ENCODE assay signal across 26 cellular contexts in the genomic region with DNA sequence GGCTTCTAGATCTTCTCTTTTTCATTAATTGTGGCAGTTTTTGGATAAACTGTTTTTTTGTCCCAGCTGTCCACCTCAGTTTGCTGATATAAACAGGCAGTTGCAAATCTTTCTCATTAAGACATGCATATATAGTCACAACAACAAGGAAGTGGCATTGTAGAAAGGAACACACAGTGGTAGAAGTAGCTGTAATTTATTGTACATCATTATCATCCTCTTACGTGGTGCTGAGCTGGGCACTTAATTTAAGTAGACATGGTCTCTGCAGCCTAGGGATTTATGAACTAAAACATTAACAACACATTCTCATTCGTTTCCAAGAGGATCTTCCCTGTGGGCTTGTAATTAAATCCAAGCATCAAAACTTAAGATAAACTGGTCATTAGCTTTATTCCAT.
A peak's percentile ranks its signal among the peaks of the same experiment; 100 is the strongest.
DNase-seq lines count a peak whose midpoint lies in the region; ATAC-seq lines count a peak whose summit lies in the region.
"Had no signal": no experiment of that assay in that cellular context is flagged by ENCODE, and none has a peak within 500 bp of the region (broad histone marks: within the 10 kb centered on the region; RNA-seq: fewer than 3 reads in every experiment).

No MANE protein-coding gene starts in this region.

- H3K4me1 ChIP-seq in naive thymus-derived CD4-positive, alpha-beta T cell (ENCODE audit: control insufficient read depth in 2 of 2, insufficient read depth in 2 of 2, low read length in 2 of 2) = peaks cover 35 to 61% of the 10 kb centered on the region in 2 donors

- no peaks in the 10 kb centered on the region for H3K9me3 Mint-ChIP-seq in activated T-cell treated with anti-CD3 and anti-CD28 coated beads, Interleukin-2, amount 50 U/mL, for 72 hours
- no peaks in the 10 kb centered on the region for H3K9me3 Mint-ChIP-seq in naive thymus-derived CD4-positive, alpha-beta T cell
- H3K9me3 Mint-ChIP-seq: activated T-helper 1 cell treated with anti-CD3 and anti-CD28 coated beads, Interleukin-12 subunit alpha, Interleukin-12 subunit beta, Interleukin-2, Interleukin-4 antibody, amounts not matched to agents 30 ng/mL and 10 ng/mL and 1 ng/mL, durations not matched to agents 14 hours and 24 hours and 36 hours; stimulated activated effector memory CD8-positive, alpha-beta T cell treated with anti-CD3 and anti-CD28 coated beads, Interleukin-12 subunit alpha, Interleukin-12 subunit beta, amount 100 ng/mL, for 72 hours had no signal

- intact Hi-C loops in naive thymus-derived CD4-positive, alpha-beta T cell (cut with micrococcal nuclease) = loop anchor here in 1 of 2 donors (1.0 to 2.0 kb wide), 3 partner anchors 9 to 15 kb away; no protein-coding TSS in a partner anchor

- POLR2A ChIA-PET in naive thymus-derived CD4-positive, alpha-beta T cell (lab: Charles Lee) = interaction anchor here (1.3 to 3.0 kb wide), 2 partner anchors 10 to 58 kb away, joined by 3 to 14 read pairs; no protein-coding TSS in a partner anchor

- CTCF ChIA-PET in naive thymus-derived CD4-positive, alpha-beta T cell (lab: Charles Lee) = interaction anchor here (0.6 to 4.5 kb wide), 2 partner anchors 9 to 513 kb away, joined by 3 to 24 read pairs; no protein-coding TSS in a partner anchor

- H3K4me1 Mint-ChIP-seq in activated T-cell treated with anti-CD3 and anti-CD28 coated beads, Interleukin-2, amount 50 U/mL, for 72 hours (ENCODE audit: low read depth) = peaks cover 74% of the 10 kb centered on the region
- peaks cover 55% of the 10 kb centered on the region for H3K4me1 Mint-ChIP-seq in T-helper 17 cell
- H3K4me1 Mint-ChIP-seq in naive thymus-derived CD4-positive, alpha-beta T cell = peaks cover 37 to 97% (median 89%) of the 10 kb centered on the region in 7 donors

- peak overlapping the region; percentile 34 to 79 for H3K4me3 Mint-ChIP-seq in activated T-cell treated with anti-CD3 and anti-CD28 coated beads, Interleukin-2, amount 50 U/mL, for 72 hours
- H3K4me3 Mint-ChIP-seq in T-helper 17 cell = peak overlapping the region; percentile 57
- peak overlapping the region in 9 of 10 donors; percentile 21 to 85 (median 73) for H3K4me3 Mint-ChIP-seq in naive thymus-derived CD4-positive, alpha-beta T cell
- H3K4me3 Mint-ChIP-seq: activated T-helper 1 cell treated with anti-CD3 and anti-CD28 coated beads, Interleukin-12 subunit alpha, Interleukin-12 subunit beta, Interleukin-2, Interleukin-4 antibody, amounts not matched to agents 30 ng/mL and 10 ng/mL and 1 ng/mL, durations not matched to agents 14 hours and 24 hours and 36 hours; stimulated activated effector memory CD8-positive, alpha-beta T cell treated with anti-CD3 and anti-CD28 coated beads, Interleukin-12 subunit alpha, Interleukin-12 subunit beta, amount 100 ng/mL, for 72 hours had no signal

- H3K27ac ChIP-seq in naive thymus-derived CD4-positive, alpha-beta T cell (ENCODE audit: low read depth, low read length) = no peak overlapping the region
- H3K27ac ChIP-seq: neutrophil, sigmoid colon, SJCRH30, upper lobe of left lung had no signal

- no peaks in the 10 kb centered on the region for H3K27me3 Mint-ChIP-seq in activated T-cell treated with anti-CD3 and anti-CD28 coated beads, Interleukin-2, amount 50 U/mL, for 72 hours (ENCODE audit: low read depth)
- no peaks in the 10 kb centered on the region for H3K27me3 Mint-ChIP-seq in T-helper 17 cell
- no peaks in the 10 kb centered on the region for H3K27me3 Mint-ChIP-seq in naive thymus-derived CD4-positive, alpha-beta T cell
- H3K27me3 Mint-ChIP-seq: progenitor cell of endocrine pancreas had no signal

- H3K27me3 ChIP-seq in naive thymus-derived CD4-positive, alpha-beta T cell (ENCODE audit: control insufficient read depth in 2 of 2, insufficient read depth in 2 of 2, low read length in 2 of 2) = no peaks in the 10 kb centered on the region
- H3K27me3 ChIP-seq: MG63, neutrophil, sigmoid colon, SJCRH30, upper lobe of left lung had no signal

- no peak for ATAC-seq in activated T-cell treated with anti-CD3 and anti-CD28 coated beads, Interleukin-2, amount 50 U/mL, for 72 hours (replicated peaks in 1 of 2)
- ATAC-seq in T-helper 17 cell = peak; percentile 44
- ATAC-seq in naive thymus-derived CD4-positive, alpha-beta T cell = no peak
- ATAC-seq: K562; left lobe of liver; Panc1; stimulated activated effector memory CD8-positive, alpha-beta T cell treated with anti-CD3 and anti-CD28 coated beads, Interleukin-12 subunit alpha, Interleukin-12 subunit beta, amount 100 ng/mL, for 72 hours had no signal

- no peak for DNase-seq in activated T-cell treated with anti-CD3 and anti-CD28 coated beads, Interleukin-2, amount 50 U/mL, for 72 hours
- no peak for DNase-seq in activated T-cell treated with anti-CD3 and anti-CD28 coated beads, Interleukin-2, amount 50 U/mL, for 48 hours
- DNase-seq in DMS153 treated with DMSO at 0.1 percent for 48 hours (lab: John Stamatoyannopoulos, UW; ENCODE audit: unreplicated experiment) (peak; percentile 36), T-helper 17 cell (no peak), amygdala (lab: John Stamatoyannopoulos, UW) (no peak), RKO (ENCODE audit: low spot score) (no peak)
- no peak for DNase-seq in naive thymus-derived CD4-positive, alpha-beta T cell
- DNase-seq: activated CD4-positive, CD25-positive, alpha-beta regulatory T cell; activated CD8-positive, alpha-beta memory T cell treated with anti-CD3 and anti-CD28 coated beads for 24 hours; C1 segment of cervical spinal cord; mesendoderm; MG63; NCI-H1436; NCI-H2107; NCI-H446 treated with DMSO at 0.1 percent for 48 hours; sigmoid colon; SJCRH30; stimulated activated CD4-positive, alpha-beta T cell treated with anti-CD3 and anti-CD28 coated beads, Interleukin-4, amount 100 ng/mL, for 24 hours; upper lobe of left lung had no signal

- H3K36me3 Mint-ChIP-seq in activated T-cell treated with anti-CD3 and anti-CD28 coated beads, Interleukin-2, amount 50 U/mL, for 72 hours (ENCODE audit: insufficient read depth in 2 of 2) = peaks cover 4 to 21% of the 10 kb centered on the region in 2 donors
- peaks cover 2% of the 10 kb centered on the region for H3K36me3 Mint-ChIP-seq in T-helper 17 cell (ENCODE audit: low read depth)
- H3K36me3 Mint-ChIP-seq in naive thymus-derived CD4-positive, alpha-beta T cell = peaks cover 0 to 24% (median 17%) of the 10 kb centered on the region in 5 donors

- no peaks in the 10 kb centered on the region for H3K9me3 ChIP-seq in T-helper 17 cell (ENCODE audit: control insufficient read depth, low read length, poor library complexity, severe bottlenecking)
- no peaks in the 10 kb centered on the region for H3K9me3 ChIP-seq in naive thymus-derived CD4-positive, alpha-beta T cell (ENCODE audit: control insufficient read depth in 2 of 3, low read length in 3 of 3)
- H3K9me3 ChIP-seq: MG63, neutrophil, sigmoid colon, SJCRH30, upper lobe of left lung had no signal

- no peaks in the 10 kb centered on the region for H3K36me3 ChIP-seq in naive thymus-derived CD4-positive, alpha-beta T cell (ENCODE audit: control insufficient read depth in 2 of 3, insufficient read depth in 3 of 3, low read length in 3 of 3)
- H3K36me3 ChIP-seq: MG63, neutrophil, sigmoid colon, SJCRH30, upper lobe of left lung had no signal

- H3K27ac Mint-ChIP-seq in activated T-cell treated with anti-CD3 and anti-CD28 coated beads, Interleukin-2, amount 50 U/mL, for 72 hours = peak overlapping the region; percentile 98
- H3K27ac Mint-ChIP-seq in T-helper 17 cell = peak overlapping the region; percentile 96
- peak overlapping the region; percentile 30 to 94 (median 48) for H3K27ac Mint-ChIP-seq in naive thymus-derived CD4-positive, alpha-beta T cell
- H3K27ac Mint-ChIP-seq: activated T-helper 1 cell treated with anti-CD3 and anti-CD28 coated beads, Interleukin-12 subunit alpha, Interleukin-12 subunit beta, Interleukin-2, Interleukin-4 antibody, amounts not matched to agents 30 ng/mL and 10 ng/mL and 1 ng/mL, durations not matched to agents 14 hours and 24 hours and 36 hours; progenitor cell of endocrine pancreas; stimulated activated effector memory CD8-positive, alpha-beta T cell treated with anti-CD3 and anti-CD28 coated beads, Interleukin-12 subunit alpha, Interleukin-12 subunit beta, amount 100 ng/mL, for 72 hours had no signal

- H3K4me3 ChIP-seq in naive thymus-derived CD4-positive, alpha-beta T cell (ENCODE audit: low read length) = no peak overlapping the region
- H3K4me3 ChIP-seq: K562, MG63, sigmoid colon, SJCRH30, upper lobe of left lung had no signal

Comparison
In these comparisons a context has a peak if more than half of its experiments do, and no peak if none do; other contexts are left out.
1. H3K27ac Mint-ChIP-seq: peak in every context shown above with its lines; median percentile 98 in activated T-cell treated with anti-CD3 and anti-CD28 coated beads, Interleukin-2, amount 50 U/mL, for 72 hours; 96 in T-helper 17 cell; 48 in naive thymus-derived CD4-positive, alpha-beta T cell.